Comparison of ENCODE assay signal across 11 cellular contexts in the genomic region with DNA sequence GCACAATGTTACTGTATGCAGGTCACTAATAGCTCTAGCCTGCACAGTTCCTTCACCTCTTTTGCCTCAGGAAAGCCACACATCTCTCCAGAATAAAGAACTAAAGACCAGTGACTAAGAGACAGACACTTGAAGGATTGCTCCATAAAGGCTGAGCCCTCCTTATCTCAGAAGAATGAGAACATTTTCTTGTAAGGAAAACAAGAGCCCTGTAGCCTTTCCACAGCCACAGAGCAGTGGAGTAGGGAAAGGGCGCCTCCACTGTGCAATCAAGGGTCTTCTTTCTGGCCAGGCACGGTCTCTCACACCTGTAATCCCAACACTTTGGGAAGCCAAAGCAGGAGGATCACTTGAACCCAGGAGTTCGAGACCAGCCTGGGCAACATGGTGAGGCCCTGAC.
"Had no signal": no experiment of that assay in that cellular context is flagged by ENCODE, and none has a peak within 500 bp of the region (broad histone marks: within the 10 kb centered on the region; RNA-seq: fewer than 3 reads in every experiment).

No MANE protein-coding gene starts in this region.

- H3K27me3 ChIP-seq: ovary had no signal

- H3K9me3 ChIP-seq: thoracic aorta had no signal

- DNase-seq: activated CD8-positive, alpha-beta memory T cell treated with anti-CD3 and anti-CD28 coated beads, Interleukin-2, amount 10 ng/mL, durations not matched to agents 7 days and 5 days; activated effector memory CD4-positive, alpha-beta T cell treated with Interleukin-2 at 50 U/mL for 16 hours; activated T-cell treated with anti-CD3 and anti-CD28 coated beads, Interleukin-2, amount 50 U/mL, for 24 hours; amniotic stem cell; dorsolateral prefrontal cortex; hypothalamus; left colon; ovary; stimulated activated CD4-positive, alpha-beta T cell treated with anti-CD3 and anti-CD28 coated beads, Interleukin-4, amount 100 ng/mL, for 4 hours; stimulated activated naive CD8-positive, alpha-beta T cell treated with anti-CD3 and anti-CD28 coated beads, Interleukin-15, amount 100 ng/mL, for 72 hours had no signal

- ATAC-seq: activated CD8-positive, alpha-beta memory T cell treated with anti-CD3 and anti-CD28 coated beads, Interleukin-2, amount 10 ng/mL, durations not matched to agents 7 days and 5 days; left colon; stimulated activated naive CD8-positive, alpha-beta T cell treated with anti-CD3 and anti-CD28 coated beads, Interleukin-15, amount 100 ng/mL, for 72 hours had no signal

- H3K27ac ChIP-seq: dorsolateral prefrontal cortex, ovary, thoracic aorta had no signal

- H3K36me3 ChIP-seq: ovary, thoracic aorta had no signal

- H3K4me3 ChIP-seq: dorsolateral prefrontal cortex, ovary, thoracic aorta had no signal
